ENCODE assay signal across 23 cellular contexts in the genomic region with DNA sequence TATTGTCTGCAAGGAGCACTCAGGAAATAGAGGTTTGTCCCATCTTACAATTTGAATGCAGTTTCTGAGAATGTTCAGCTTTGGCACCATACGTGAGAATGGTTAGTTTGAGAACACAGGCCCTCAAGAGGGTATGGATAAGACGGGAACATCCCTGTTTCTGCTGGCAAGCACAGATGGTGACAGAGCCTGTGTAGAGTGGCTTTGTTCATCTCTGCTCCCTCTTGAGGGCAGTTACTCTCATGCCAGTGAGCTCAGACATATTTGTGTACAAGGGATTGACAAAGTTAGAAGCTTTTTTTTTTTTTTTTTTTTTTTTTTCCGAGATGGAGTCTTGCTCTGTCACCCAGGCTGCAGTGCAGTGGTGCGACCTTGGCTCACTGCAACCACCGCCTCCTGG.
DNase-seq lines count a peak whose midpoint lies in the region; ATAC-seq, FAIRE-seq and TF ChIP-seq lines count a peak whose summit lies in the region.
"Had no signal": no experiment of that assay in that cellular context is flagged by ENCODE, and none has a peak within 500 bp of the region (broad histone marks: within the 10 kb centered on the region; RNA-seq: fewer than 3 reads in every experiment).

No MANE protein-coding gene starts in this region.

- no peak for FAIRE-seq in pancreas (lab: Jason Lieb, UNC)
- FAIRE-seq: K562 had no signal

- WGBS in pancreas, 2 donors = 67 to 77% methylated on average over 5 of the region's 5 CpGs

- H3K4me1 Mint-ChIP-seq in WTC11 (peaks cover 21% of the 10 kb centered on the region), T-helper 17 cell (no peaks in the 10 kb centered on the region)
- H3K4me1 Mint-ChIP-seq: activated CD4-positive, alpha-beta T cell treated with anti-CD3 and anti-CD28 coated beads for 36 hours; activated naive CD4-positive, alpha-beta T cell treated with anti-CD3 and anti-CD28 coated beads, Interleukin-2, amount 50 U/mL, for 24 hours had no signal

- H3K4me3 ChIP-seq in AG10803 (ENCODE audit: low read length) (no peak overlapping the region), pancreas (no peak overlapping the region)
- H3K4me3 ChIP-seq: K562, lung, tibial artery had no signal

- H3K9me3 Mint-ChIP-seq in WTC11 = peaks cover 17% of the 10 kb centered on the region
- H3K9me3 Mint-ChIP-seq: activated naive CD4-positive, alpha-beta T cell treated with anti-CD3 and anti-CD28 coated beads, Interleukin-2, amount 50 U/mL, for 24 hours had no signal

- no peaks in the 10 kb centered on the region for H3K36me3 ChIP-seq in pancreas
- H3K36me3 ChIP-seq: neutrophil, tibial artery had no signal

- peaks cover 11% of the 10 kb centered on the region for H3K36me3 Mint-ChIP-seq in WTC11
- no peaks in the 10 kb centered on the region for H3K36me3 Mint-ChIP-seq in T-helper 17 cell (ENCODE audit: low read depth)

- CTCF ChIA-PET in WTC11 (lab: Charles Lee) = interaction anchor here (0.6 to 2.8 kb wide), 6 partner anchors 9 to 318 kb away, joined by 3 to 14 read pairs (median 3); no protein-coding TSS in a partner anchor

- no peak overlapping the region for H3K27ac Mint-ChIP-seq in WTC11
- H3K27ac Mint-ChIP-seq in T-helper 17 cell = no peak overlapping the region
- H3K27ac Mint-ChIP-seq: activated CD4-positive, alpha-beta T cell treated with anti-CD3 and anti-CD28 coated beads for 36 hours; activated naive CD4-positive, alpha-beta T cell treated with anti-CD3 and anti-CD28 coated beads, Interleukin-2, amount 50 U/mL, for 24 hours; stimulated activated naive CD8-positive, alpha-beta T cell treated with anti-CD3 and anti-CD28 coated beads, Interleukin-15, Interleukin-2, amounts not matched to agents 100 ng/mL and 50 ng/mL, for 24 hours had no signal

- H3K27me3 Mint-ChIP-seq in WTC11 (ENCODE audit: low read depth) = peaks cover 2% of the 10 kb centered on the region; the same call in 1 of the 2 replicates
- H3K27me3 Mint-ChIP-seq in T-helper 17 cell = peaks cover 7% of the 10 kb centered on the region

- peak; percentile 36 for DNase-seq in AG10803 (ENCODE audit: low read depth)
- DNase-seq in GM03348 (ENCODE audit: low spot score) = peak; percentile 36
- no peak for DNase-seq in WTC11 (ENCODE audit: low spot score)
- DNase-seq in hepatic stellate cell (ENCODE audit: low spot score) = peak; percentile 27
- no peak for DNase-seq in pancreas
- DNase-seq in activated T-cell treated with anti-CD3 and anti-CD28 coated beads for 4 hours = no peak
- DNase-seq in T-helper 17 cell = no peak
- DNase-seq: activated CD4-positive, alpha-beta T cell treated with anti-CD3 and anti-CD28 coated beads for 36 hours; caudate nucleus; effector CD4-positive, alpha-beta T cell; islet precursor cell; MM.1S; NCI-H1436; NCI-H526; stimulated activated CD4-positive, alpha-beta T cell treated with anti-CD3 and anti-CD28 coated beads, Interleukin-12 subunit alpha, Interleukin-12 subunit beta, amount 100 ng/mL, for 4 hours; SW 1271; tibial artery had no signal

- H3K27me3 ChIP-seq in pancreas = no peaks in the 10 kb centered on the region
- H3K27me3 ChIP-seq: neutrophil, tibial artery had no signal

- ATAC-seq in WTC11 (peak; percentile 37; the same call in 1 of the 2 replicates), pancreas (no peak), HG02981 (IDR thresholded peaks at IDR 0.05; ENCODE audit: unreplicated experiment) (no peak), T-helper 17 cell (no peak)
- ATAC-seq: activated CD4-positive, alpha-beta T cell treated with anti-CD3 and anti-CD28 coated beads for 36 hours; K562 had no signal

- no peaks in the 10 kb centered on the region for H3K9me3 ChIP-seq in pancreas
- H3K9me3 ChIP-seq in T-helper 17 cell (ENCODE audit: control insufficient read depth, low read length, poor library complexity, severe bottlenecking) = no peaks in the 10 kb centered on the region
- H3K9me3 ChIP-seq: neutrophil, tibial artery had no signal

- H3K4me3 Mint-ChIP-seq in WTC11 (no peak overlapping the region), T-helper 17 cell (no peak overlapping the region)
- H3K4me3 Mint-ChIP-seq: activated CD4-positive, alpha-beta T cell treated with anti-CD3 and anti-CD28 coated beads for 36 hours; activated naive CD4-positive, alpha-beta T cell treated with anti-CD3 and anti-CD28 coated beads, Interleukin-2, amount 50 U/mL, for 24 hours; stimulated activated naive CD8-positive, alpha-beta T cell treated with anti-CD3 and anti-CD28 coated beads, Interleukin-15, Interleukin-2, amounts not matched to agents 100 ng/mL and 50 ng/mL, for 24 hours had no signal

- peak; percentile 27; the same call in 1 of the 2 replicates for TF ChIP-seq CTCF in AG10803 (conservative IDR thresholded peaks at IDR 0.05; ENCODE audit: low read length)
- TF ChIP-seq CTCF in WTC11 (IDR thresholded peaks at IDR 0.05) = no peak
- no peak for TF ChIP-seq CTCF in pancreas (IDR thresholded peaks at IDR 0.05)

- no peak overlapping the region for H3K27ac ChIP-seq in pancreas
- H3K27ac ChIP-seq: neutrophil, tibial artery had no signal

- H3K4me1 ChIP-seq in pancreas = no peaks in the 10 kb centered on the region

- intact Hi-C loops in pancreas (cut with DNase I) = no loop called here

- POLR2A ChIA-PET in WTC11 (lab: Charles Lee) = interaction anchor here (0.6 kb wide), 2 partner anchors 16 kb away, joined by 3 to 4 read pairs; no protein-coding TSS in a partner anchor

TF ChIP-seq in WTC11, 78 proteins besides CTCF, POLR2A, EP300 and RAD21:
- TF ChIP-seq ETV6 (CRISPR knock-in tag; IDR thresholded peaks at IDR 0.05) (no peak), ARID4B (CRISPR knock-in tag; IDR thresholded peaks at IDR 0.05; ENCODE audit: borderline replicate concordance) (no peak), STAT6 (CRISPR knock-in tag; conservative IDR thresholded peaks at IDR 0.05; ENCODE audit: low read depth) (no peak)
- TF ChIP-seq, protein P1, sequence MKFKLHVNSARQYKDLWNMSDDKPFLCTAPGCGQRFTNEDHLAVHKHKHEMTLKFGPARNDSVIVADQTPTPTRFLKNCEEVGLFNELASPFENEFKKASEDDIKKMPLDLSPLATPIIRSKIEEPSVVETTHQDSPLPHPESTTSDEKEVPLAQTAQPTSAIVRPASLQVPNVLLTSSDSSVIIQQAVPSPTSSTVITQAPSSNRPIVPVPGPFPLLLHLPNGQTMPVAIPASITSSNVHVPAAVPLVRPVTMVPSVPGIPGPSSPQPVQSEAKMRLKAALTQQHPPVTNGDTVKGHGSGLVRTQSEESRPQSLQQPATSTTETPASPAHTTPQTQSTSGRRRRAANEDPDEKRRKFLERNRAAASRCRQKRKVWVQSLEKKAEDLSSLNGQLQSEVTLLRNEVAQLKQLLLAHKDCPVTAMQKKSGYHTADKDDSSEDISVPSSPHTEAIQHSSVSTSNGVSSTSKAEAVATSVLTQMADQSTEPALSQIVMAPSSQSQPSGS (CRISPR knock-in tag; IDR thresholded peaks at IDR 0.05; ENCODE audit: borderline replicate concordance, low read depth) = no peak

Comparison
In these comparisons a context has a peak if more than half of its experiments do, and no peak if none do; other contexts are left out.
1. DNase-seq: peak in AG10803 (single experiment), GM03348 (single experiment) and hepatic stellate cell (single experiment); none in WTC11 (single experiment), pancreas (0 of 6), activated T-cell treated with anti-CD3 and anti-CD28 coated beads for 4 hours (single experiment) and T-helper 17 cell (0 of 3).